In genomic region chr18:49447810-49448745, GRCh38 we compare ENCODE assay signal across 1 cellular context.
TF ChIP-seq lines count a peak whose summit lies in the region.

No MANE protein-coding gene starts in this region.

TF ChIP-seq in K562, 482 proteins besides CTCF, POLR2A, EP300 and RAD21 (continued from another document):
- TF ChIP-seq CBX5 (IDR thresholded peaks at IDR 0.05; ENCODE audit: borderline replicate concordance, low read depth) (0 out of 2 replicates have a peak, but pooled peaks have one; percentile 67), ARHGAP35 (IDR thresholded peaks at IDR 0.05; ENCODE audit: partially characterized antibody) (no peak), SMC3 (conservative IDR thresholded peaks at IDR 0.05; ENCODE audit: insufficient read depth, low read depth, low read length) (peak; percentile 30; the same call in 1 of the 2 replicates)
